Comparison of ENCODE assay signal across 9 cellular contexts in the genomic region with DNA sequence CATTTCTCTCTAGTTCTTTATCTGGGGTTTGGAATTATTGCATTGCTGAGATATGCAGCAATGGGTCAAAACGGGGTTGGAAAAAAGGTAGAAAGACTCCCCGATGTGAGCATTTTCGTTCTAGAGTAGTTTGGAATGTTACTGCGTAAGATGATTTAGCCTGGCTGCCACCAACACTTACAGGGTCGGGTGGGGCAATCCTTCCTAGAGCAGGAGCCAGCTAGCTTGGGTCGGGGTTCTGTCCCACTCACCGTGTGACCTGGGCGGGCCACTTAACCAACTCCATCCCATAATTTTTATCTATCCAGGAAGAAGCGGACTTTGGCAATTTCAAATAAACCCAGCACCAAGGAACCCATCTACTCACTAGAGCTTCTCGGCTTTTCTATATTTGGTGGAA.
A peak's percentile ranks its signal among the peaks of the same experiment; 100 is the strongest.
DNase-seq lines count a peak whose midpoint lies in the region; ATAC-seq and TF ChIP-seq lines count a peak whose summit lies in the region.
"Had no signal": no experiment of that assay in that cellular context is flagged by ENCODE, and none has a peak within 500 bp of the region (broad histone marks: within the 10 kb centered on the region; RNA-seq: fewer than 3 reads in every experiment).

No MANE protein-coding gene starts in this region.

- no peak overlapping the region for H3K27ac ChIP-seq in mesodermal cell (ENCODE audit: low read depth, low read length, severe bottlenecking)

- WGBS in mesodermal cell (ENCODE audit: insufficient coverage in 2 of 2), 2 experiments = 0 to 3% methylated on average over 1 to 5 of the region's 10 CpGs

- no peak for TF ChIP-seq CTCF in GM06990 (IDR thresholded peaks at IDR 0.05; ENCODE audit: insufficient read depth, low read length, poor library complexity, severe bottlenecking)
- no peak for TF ChIP-seq CTCF in astrocyte of the cerebellum (IDR thresholded peaks at IDR 0.05; ENCODE audit: low read depth, low read length, missing control alignments)

- ATAC-seq in GM18520 (IDR thresholded peaks at IDR 0.05; ENCODE audit: unreplicated experiment) (no peak), HG03095 (IDR thresholded peaks at IDR 0.05; ENCODE audit: unreplicated experiment) (no peak), HG03571 (IDR thresholded peaks at IDR 0.05; ENCODE audit: unreplicated experiment) (no peak)
- ATAC-seq: left ventricle myocardium superior had no signal

- H3K9me3 ChIP-seq in mesodermal cell (ENCODE audit: control insufficient read depth, low read length) = no peaks in the 10 kb centered on the region

- no peaks in the 10 kb centered on the region for H3K4me1 ChIP-seq in mesodermal cell (ENCODE audit: control insufficient read depth, insufficient read depth, low read length, poor library complexity, severe bottlenecking)

- no peaks in the 10 kb centered on the region for H3K27me3 ChIP-seq in GM06990 (replicated peaks; ENCODE audit: control insufficient read depth, insufficient read depth, low read length)

- DNase-seq in GM06990 (ENCODE audit: extremely low read depth, insufficient read length) (no peak), NCI-H146 (lab: John Stamatoyannopoulos, UW) (peak; percentile 16), astrocyte of the cerebellum (ENCODE audit: low read depth) (no peak), putamen (ENCODE audit: low spot score) (no peak)
- DNase-seq: left ventricle myocardium superior had no signal

- H3K4me3 ChIP-seq in GM06990 (replicated peaks; ENCODE audit: low read depth, low read length) (peak overlapping the region; percentile 33), astrocyte of the cerebellum (ENCODE audit: low read depth, low read length) (peak overlapping the region; percentile 35), mesodermal cell (ENCODE audit: extremely low read depth, insufficient read depth, low read length, poor library complexity, severe bottlenecking) (peak overlapping the region; percentile 54)

- H3K36me3 ChIP-seq in GM06990 (ENCODE audit: control insufficient read depth, insufficient read depth, low read length) (no peaks in the 10 kb centered on the region), mesodermal cell (ENCODE audit: control insufficient read depth, insufficient read depth, low read length) (no peaks in the 10 kb centered on the region)

- in situ Hi-C loops in astrocyte of the cerebellum (cut with HindIII; ENCODE audit: low sequenced_read_pairs) = no loop called here
